8 cellular contexts compared by ENCODE assay signal in the genomic region with DNA sequence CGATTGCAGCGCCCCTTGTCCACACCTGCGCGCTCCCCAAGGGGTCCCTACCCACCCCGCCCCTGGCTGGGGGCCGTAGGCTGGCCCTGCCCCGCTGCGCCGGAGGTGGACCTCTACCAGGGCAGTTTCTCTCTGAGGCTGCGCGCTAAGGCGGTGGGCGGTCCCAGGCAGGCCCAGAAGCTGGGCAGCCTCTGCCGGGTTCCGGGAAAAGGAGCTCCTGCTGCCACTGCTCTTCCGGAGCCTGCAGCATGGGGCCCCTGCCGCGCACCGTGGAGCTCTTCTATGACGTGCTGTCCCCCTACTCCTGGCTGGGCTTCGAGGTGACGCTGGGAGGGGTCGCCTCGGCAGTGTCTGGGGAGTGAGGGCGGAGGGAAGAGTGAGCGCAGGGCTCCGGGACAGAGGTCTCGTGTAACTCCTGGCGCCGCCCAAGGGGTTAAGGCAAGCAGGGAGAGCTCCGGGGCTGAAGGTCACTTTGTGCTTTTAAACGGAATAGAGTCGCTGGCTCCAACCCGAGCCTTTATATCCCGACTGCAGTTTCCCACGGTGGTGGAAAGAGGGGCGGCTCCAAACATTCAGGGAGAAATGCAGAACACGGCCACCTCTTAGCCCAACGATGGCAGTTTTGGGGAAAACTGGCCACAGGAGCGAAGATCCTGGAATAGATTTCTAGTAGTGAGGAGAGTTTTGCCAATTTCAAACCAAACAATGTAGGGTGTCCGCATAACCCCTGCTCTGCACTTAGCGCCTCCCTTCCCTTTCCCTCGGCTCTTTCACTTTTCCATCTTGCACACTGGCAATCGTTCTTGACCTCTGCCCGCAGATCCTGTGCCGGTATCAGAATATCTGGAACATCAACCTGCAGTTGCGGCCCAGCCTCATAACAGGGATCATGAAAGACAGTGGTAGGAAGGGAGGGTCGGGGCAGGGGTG. TPM values are rescaled to one million over a fixed set of nuclear protein-coding genes. Genes with fewer than 3 reads are reported as not detected.
A peak's percentile ranks its signal among the peaks of the same experiment; 100 is the strongest.
DNase-seq lines count a peak whose midpoint lies in the region; ATAC-seq, FAIRE-seq and TF ChIP-seq lines count a peak whose summit lies in the region.

GSTK1 (plus strand) TSS at position 176 of the 930 bp plus-strand sequence; CDS start at position 249, 73 bp downstream.

- H3K27ac ChIP-seq in C4-2B (peak within 1 kb of the TSS; percentile 83), H1 (ENCODE audit: low read depth, low read length) (no peak within 1 kb of the TSS), mesendoderm (ENCODE audit: low read depth, low read length) (peak within 1 kb of the TSS; percentile 19)

- H3K9ac ChIP-seq in H1 (replicated peaks in 1 of 4; ENCODE audit: extremely low read depth in 1 of 4, low read depth in 3 of 4, low read length in 3 of 4) (peak within 1 kb of the TSS in 2 of 4 experiments; percentile 53; a peak in 3 of 7 replicates), mesendoderm (ENCODE audit: low read length) (peak within 1 kb of the TSS; percentile 95)

- H4K5ac ChIP-seq in H1 (ENCODE audit: insufficient read length, low read depth, low read length): peak within 1 kb of the TSS; percentile 95
- no peak within 1 kb of the TSS for H4K5ac ChIP-seq in mesendoderm (ENCODE audit: low read length)

- peak within 1 kb of the TSS; percentile 81 for H2AFZ ChIP-seq in H1 (ENCODE audit: low read length)

- ATAC-seq in HG03439 (IDR thresholded peaks at IDR 0.05; ENCODE audit: unreplicated experiment): peak; percentile 95

- H3K23me2 ChIP-seq in H1 (ENCODE audit: low read depth, low read length): peaks cover 2% of the 10 kb centered on the region; the same call in 1 of the 2 replicates

- peak within 1 kb of the TSS; percentile 91 for H4K91ac ChIP-seq in H1 (replicated peaks; ENCODE audit: insufficient read length, low read length)

- H3K79me2 ChIP-seq in H1 (ENCODE audit: control insufficient read depth in 1 of 2, insufficient read depth in 2 of 2, low read length in 2 of 2): no peaks in the 10 kb centered on the region
- no peaks in the 10 kb centered on the region for H3K79me2 ChIP-seq in mesendoderm (ENCODE audit: control insufficient read depth, insufficient read depth, low read length)

- H4K8ac ChIP-seq in H1 (ENCODE audit: extremely low read depth, insufficient read depth, low read length) (peak within 1 kb of the TSS; percentile 69), mesendoderm (ENCODE audit: low read depth, low read length) (peak within 1 kb of the TSS; percentile 57)

- H2BK5ac ChIP-seq in H1 (ENCODE audit: low read depth, low read length): peak within 1 kb of the TSS; percentile 60; the same call in 1 of the 2 replicates
- no peak within 1 kb of the TSS for H2BK5ac ChIP-seq in mesendoderm (ENCODE audit: low read length)

- H4K20me1 ChIP-seq in H1 (replicated peaks in 1 of 2; ENCODE audit: control insufficient read depth in 1 of 2, insufficient read depth in 2 of 2, low read length in 2 of 2): no peaks in the 10 kb centered on the region

- no peak within 1 kb of the TSS for H2BK20ac ChIP-seq in H1 (ENCODE audit: low read length)

- H3K18ac ChIP-seq in H1 (ENCODE audit: extremely low read depth, low read length) (no peak within 1 kb of the TSS; the same call in 1 of the 2 replicates), mesendoderm (ENCODE audit: low read length) (peak within 1 kb of the TSS; percentile 75)

- H3K4me2 ChIP-seq in H1 (ENCODE audit: insufficient read depth in 1 of 2, low read depth in 2 of 2, low read length in 2 of 2): peak within 1 kb of the TSS; percentile 80 to 92
- H3K4me2 ChIP-seq in mesendoderm (ENCODE audit: low read length): peak within 1 kb of the TSS; percentile 71

- no peak within 1 kb of the TSS for H2BK12ac ChIP-seq in H1 (ENCODE audit: low read depth, low read length)

- H3K4me1 ChIP-seq in H1 (replicated peaks in 1 of 4; ENCODE audit: control insufficient read depth in 3 of 4, insufficient read depth in 4 of 4, low read length in 3 of 4) (peaks cover 0 to 4% (median 0%) of the 10 kb centered on the region in 4 experiments; a peak in 2 of 7 replicates), mesendoderm (ENCODE audit: control insufficient read depth, low read depth, low read length) (no peaks in the 10 kb centered on the region)

- no peak within 1 kb of the TSS for H2BK15ac ChIP-seq in H1 (ENCODE audit: low read length)
- no peak within 1 kb of the TSS for H2BK15ac ChIP-seq in mesendoderm (replicated peaks; ENCODE audit: low read depth)

- H3K4ac ChIP-seq in H1 (replicated peaks; ENCODE audit: insufficient read length, low read depth, low read length) (no peak within 1 kb of the TSS), mesendoderm (ENCODE audit: low read depth, low read length) (peak within 1 kb of the TSS; percentile 66)

- H3K36me3 ChIP-seq in H1 (ENCODE audit: control insufficient read depth in 2 of 4, insufficient read depth in 4 of 4, low read length in 3 of 4) (peaks cover 0 to 6% (median 0%) of the 10 kb centered on the region in 4 experiments; a peak in 2 of 8 replicates), mesendoderm (ENCODE audit: control insufficient read depth, insufficient read depth, low read length) (no peaks in the 10 kb centered on the region)

- peak; percentile 80 for FAIRE-seq in GM19239 (lab: Jason Lieb, UNC)
- FAIRE-seq in H1 (lab: Jason Lieb, UNC): no peak

- TF ChIP-seq RAD21 in H1 (IDR thresholded peaks at IDR 0.05 in 1 of 2, conservative IDR thresholded peaks at IDR 0.05 in 1 of 2; ENCODE audit: low read depth in 2 of 2, low read length in 2 of 2): no peak

- H2BK120ac ChIP-seq in H1 (replicated peaks; ENCODE audit: low read depth, low read length): no peak within 1 kb of the TSS
- no peak within 1 kb of the TSS for H2BK120ac ChIP-seq in mesendoderm (ENCODE audit: low read depth, low read length)

- peak in 1 of 2 experiments; percentile 59; a peak in 2 of 3 replicates for TF ChIP-seq POLR2A in H1 (IDR thresholded peaks at IDR 0.05; ENCODE audit: control extremely low read depth in 1 of 2, low read depth in 2 of 2, low read length in 2 of 2)

- no peaks in the 10 kb centered on the region for H3K79me1 ChIP-seq in H1 (ENCODE audit: low read depth, low read length)
- no peaks in the 10 kb centered on the region for H3K79me1 ChIP-seq in mesendoderm (ENCODE audit: low read length)

- H3K27me3 ChIP-seq in H1 (replicated peaks in 1 of 4; ENCODE audit: control insufficient read depth in 3 of 4, extremely low read depth in 1 of 4, insufficient read depth in 3 of 4, low read length in 3 of 4): peaks cover 0 to 3% (median 0%) of the 10 kb centered on the region in 4 experiments; a peak in 3 of 7 replicates
- no peaks in the 10 kb centered on the region for H3K27me3 ChIP-seq in mesendoderm (ENCODE audit: insufficient read depth, low read length, poor library complexity)

- TF ChIP-seq CTCF in C4-2B (conservative IDR thresholded peaks at IDR 0.05): no peak
- no peak for TF ChIP-seq CTCF in H1 (IDR thresholded peaks at IDR 0.05; ENCODE audit: control extremely low read depth in 1 of 3, insufficient read depth in 1 of 3, low read depth in 1 of 3, low read length in 3 of 3)

- POLR2A ChIA-PET in H1 (lab: Charles Lee; ENCODE audit: partially characterized antibody): interaction anchor here (0.8 to 2.4 kb wide), 5 partner anchors 14 to 24 kb away, joined by 3 to 8 read pairs (median 4); partner anchors contain the start of gene CASP2

- peak; percentile 69 for DNase-seq in GM19239 (ENCODE audit: insufficient read length, low spot score)
- DNase-seq in NOMO-1 (lab: John Stamatoyannopoulos, UW; ENCODE audit: unreplicated experiment in 2 of 2): peak; percentile 28 to 55
- DNase-seq in activated CD8-positive, alpha-beta memory T cell treated with anti-CD3 and anti-CD28 coated beads for 48 hours (ENCODE audit: low read depth in 2 of 3, low spot score in 2 of 3): peak; percentile 61 to 68 (median 68)
- peak in 1 of 2 experiments; percentile 87 for DNase-seq in H1 (ENCODE audit: low read depth in 1 of 2, low spot score in 2 of 2)
- peak; percentile 78 for DNase-seq in mesendoderm
- DNase-seq in stimulated activated CD8-positive, alpha-beta memory T cell treated with anti-CD3 and anti-CD28 coated beads, Interleukin-15, amount 100 ng/mL, for 1 hour (ENCODE audit: low read depth): peak; percentile 66

- 14% methylated on average over 47 of the region's 48 CpGs; no CpG with 5 or more reads in 1 of the 2 experiments for WGBS in H1 (ENCODE audit: extremely low coverage in 1 of 2, insufficient coverage in 1 of 2, insufficient read length in 1 of 2, insufficient replicate concordance in 2 of 2, low coverage in 1 of 2, low lambda C conversion rate in 2 of 2, missing lambda C conversion rate in 1 of 2), 2 experiments
- WGBS in mesendoderm (ENCODE audit: extremely low coverage, insufficient coverage, low lambda C conversion rate): no CpG with 5 or more reads among the region's 48 CpGs

- H3K9me3 ChIP-seq in H1 (ENCODE audit: insufficient read depth in 2 of 2, low read depth in 1 of 2, low read length in 1 of 2): no peaks in the 10 kb centered on the region

- H3K23ac ChIP-seq in H1 (ENCODE audit: insufficient read length) (no peak within 1 kb of the TSS), mesendoderm (ENCODE audit: low read length) (no peak within 1 kb of the TSS)

- CTCF ChIA-PET in H1 (lab: Charles Lee; ENCODE audit: partially characterized antibody): interaction anchor here (0.9 to 3.5 kb wide), 11 partner anchors 19 to 802 kb away, joined by 3 to 20 read pairs (median 3); no protein-coding TSS in a partner anchor

- TF ChIP-seq EP300 in H1 (IDR thresholded peaks at IDR 0.05; ENCODE audit: borderline replicate concordance in 1 of 2, low read depth in 2 of 2, low read length in 2 of 2): no peak

- no peak within 1 kb of the TSS for H3K14ac ChIP-seq in H1 (ENCODE audit: insufficient read length)

- H3K4me3 ChIP-seq in H1 (ENCODE audit: extremely low read depth in 1 of 4, insufficient read depth in 2 of 4, low read depth in 3 of 4, low read length in 4 of 4) (peak within 1 kb of the TSS; percentile 60 to 99 (median 80)), mesendoderm (ENCODE audit: low read length) (peak within 1 kb of the TSS; percentile 90)

- peak within 1 kb of the TSS; percentile 83 for H3K56ac ChIP-seq in H1 (replicated peaks; ENCODE audit: insufficient read length, low read depth, low read length)
- H3K56ac ChIP-seq in mesendoderm (ENCODE audit: low read length): peak within 1 kb of the TSS; percentile 99

- H2AK5ac ChIP-seq in H1 (ENCODE audit: low read depth, low read length): no peak within 1 kb of the TSS
- no peak within 1 kb of the TSS for H2AK5ac ChIP-seq in mesendoderm (ENCODE audit: low read length)

RNA-seq across cellular contexts. Expression of gene GSTK1, which starts in this region (rescaled TPM):
- 25.5 and 26.2 TPM in 2 replicates for total RNA-seq in H1 (2021; fragmentation: NEBNext Ultra II Directional; extraction: Animal tissue kit (Norgen Biotek cat#: 25700))
- polyA plus RNA-seq in H1 (2011; rRNA removed): 32.5 and 34.0 TPM in 2 replicates
- polyA plus RNA-seq in H1 (2011; cell fraction: cytosol; rRNA removed): 38.9 TPM
- polyA plus RNA-seq in H1 (2011; cell fraction: nucleus; rRNA removed): 40.8 TPM
- polyA plus RNA-seq in H1 (2012, experiment 1 of 2): 36.7 to 40.2 TPM (median 38.8 TPM) in 4 replicates
- polyA plus RNA-seq in H1 (2012, experiment 2 of 2): 31.1 TPM
- polyA plus RNA-seq in H1 (2013, experiment 1 of 2): 38.8 TPM
- 40.7 TPM for polyA plus RNA-seq in H1 (2013, experiment 2 of 2)
- polyA minus RNA-seq in H1 (2011; rRNA and poly(A)+ RNA removed): 16.3 and 19.2 TPM in 2 replicates
- polyA minus RNA-seq in H1 (2011; cell fraction: cytosol; rRNA and poly(A)+ RNA removed): 17.8 TPM
- polyA minus RNA-seq in H1 (2011; cell fraction: nucleus; rRNA and poly(A)+ RNA removed): 13.6 TPM
- polyA plus RNA-seq in mesendoderm (2013, experiment 1 of 2): 20.7 TPM
- polyA plus RNA-seq in mesendoderm (2013, experiment 2 of 2): 21.6 TPM
